1 cellular context compared by ENCODE assay signal in genomic region chr1:3624194-3625136, GRCh38.
TF ChIP-seq lines count a peak whose summit lies in the region.

TSS of gene TPRG1L (plus strand) at chr1:3625015. CDS start at chr1:3625073, 58 bp downstream.

TF ChIP-seq in HepG2, 621 proteins besides CTCF, POLR2A, EP300 and RAD21 (continued from another document and continues in another):
- TF ChIP-seq ZBTB33 (CRISPR knock-in tag; IDR thresholded peaks at IDR 0.05) (no peak), MEIS2 (CRISPR knock-in tag; IDR thresholded peaks at IDR 0.05) (peak; percentile 21; the same call in 1 of the 2 replicates), NFKB2 (CRISPR knock-in tag; IDR thresholded peaks at IDR 0.05; ENCODE audit: borderline replicate concordance) (peak; percentile 85; the same call in 1 of the 2 replicates), CREB1 (IDR thresholded peaks at IDR 0.05) (peak; percentile 85), CREB1 (CRISPR knock-in tag; IDR thresholded peaks at IDR 0.05) (peak; percentile 86), ZKSCAN5 (CRISPR knock-in tag; IDR thresholded peaks at IDR 0.05) (no peak), ZC3H4 (CRISPR knock-in tag; IDR thresholded peaks at IDR 0.05; ENCODE audit: borderline replicate concordance) (no peak), ZNF740 (CRISPR knock-in tag; IDR thresholded peaks at IDR 0.05) (no peak), ZNF777 (CRISPR knock-in tag; IDR thresholded peaks at IDR 0.05) (peak; percentile 37; the same call in 1 of the 2 replicates), ZMYM3 (CRISPR knock-in tag; IDR thresholded peaks at IDR 0.05) (no peak), GPN1 (CRISPR knock-in tag; IDR thresholded peaks at IDR 0.05; ENCODE audit: borderline replicate concordance) (no peak), ZFP82 (CRISPR knock-in tag; IDR thresholded peaks at IDR 0.05; ENCODE audit: borderline replicate concordance) (no peak), ZNF83 (CRISPR knock-in tag; IDR thresholded peaks at IDR 0.05; ENCODE audit: borderline replicate concordance) (no peak), SRSF4 (IDR thresholded peaks at IDR 0.05; ENCODE audit: low read depth, low read length, poor library complexity, severe bottlenecking) (no peak), NR2F6 (IDR thresholded peaks at IDR 0.05) (no peak), NR2F6 (CRISPR knock-in tag; IDR thresholded peaks at IDR 0.05) (0 out of 2 replicates have a peak, but pooled peaks have one; percentile 10), MZF1 (CRISPR knock-in tag; IDR thresholded peaks at IDR 0.05; ENCODE audit: borderline replicate concordance) (no peak), GFI1 (CRISPR knock-in tag; IDR thresholded peaks at IDR 0.05; ENCODE audit: borderline replicate concordance) (no peak), ZNF24 (IDR thresholded peaks at IDR 0.05) (no peak), LCORL (IDR thresholded peaks at IDR 0.05) (no peak), LCORL (CRISPR knock-in tag; IDR thresholded peaks at IDR 0.05) (0 out of 2 replicates have a peak, but pooled peaks have one; percentile 42), ZNF891 (CRISPR knock-in tag; IDR thresholded peaks at IDR 0.05) (peak; percentile 87), BRCA1 (CRISPR knock-in tag; IDR thresholded peaks at IDR 0.05) (0 out of 2 replicates have a peak, but pooled peaks have one; percentile 29), KLF12 (CRISPR knock-in tag; IDR thresholded peaks at IDR 0.05; ENCODE audit: borderline replicate concordance) (peak; percentile 86; the same call in 1 of the 2 replicates), ZNF275 (CRISPR knock-in tag; IDR thresholded peaks at IDR 0.05; ENCODE audit: borderline replicate concordance) (no peak), TEAD3 (CRISPR knock-in tag; optimal IDR thresholded peaks at IDR 0.05; ENCODE audit: borderline replicate concordance) (peak; percentile 35), ZNF274 (CRISPR knock-in tag; IDR thresholded peaks at IDR 0.05) (no peak), ZSCAN29 (CRISPR knock-in tag; conservative IDR thresholded peaks at IDR 0.05) (no peak), ZNF768 (CRISPR knock-in tag; IDR thresholded peaks at IDR 0.05) (no peak), CREM (IDR thresholded peaks at IDR 0.05) (peak; percentile 60), CREM (CRISPR knock-in tag; IDR thresholded peaks at IDR 0.05) (0 out of 2 replicates have a peak, but pooled peaks have one; percentile 18), CERS6 (CRISPR knock-in tag; IDR thresholded peaks at IDR 0.05) (0 out of 2 replicates have a peak, but pooled peaks have one; percentile 30), HOXA7 (CRISPR knock-in tag; IDR thresholded peaks at IDR 0.05) (no peak), PLRG1 (conservative IDR thresholded peaks at IDR 0.05) (no peak), SATB2 (CRISPR knock-in tag; IDR thresholded peaks at IDR 0.05) (no peak), NR2F2 (IDR thresholded peaks at IDR 0.05; ENCODE audit: borderline replicate concordance, low read depth) (no peak), FOXK2 (IDR thresholded peaks at IDR 0.05) (peak; percentile 80), FOXP1 (IDR thresholded peaks at IDR 0.05) (no peak), FOXP1 (CRISPR knock-in tag; IDR thresholded peaks at IDR 0.05) (peak; percentile 59), NKX3-1 (CRISPR knock-in tag; IDR thresholded peaks at IDR 0.05) (0 out of 2 replicates have a peak, but pooled peaks have one; percentile 44), ZNF652 (CRISPR knock-in tag; IDR thresholded peaks at IDR 0.05; ENCODE audit: borderline replicate concordance, low read depth) (no peak)
- TF ChIP-seq, protein P1, sequence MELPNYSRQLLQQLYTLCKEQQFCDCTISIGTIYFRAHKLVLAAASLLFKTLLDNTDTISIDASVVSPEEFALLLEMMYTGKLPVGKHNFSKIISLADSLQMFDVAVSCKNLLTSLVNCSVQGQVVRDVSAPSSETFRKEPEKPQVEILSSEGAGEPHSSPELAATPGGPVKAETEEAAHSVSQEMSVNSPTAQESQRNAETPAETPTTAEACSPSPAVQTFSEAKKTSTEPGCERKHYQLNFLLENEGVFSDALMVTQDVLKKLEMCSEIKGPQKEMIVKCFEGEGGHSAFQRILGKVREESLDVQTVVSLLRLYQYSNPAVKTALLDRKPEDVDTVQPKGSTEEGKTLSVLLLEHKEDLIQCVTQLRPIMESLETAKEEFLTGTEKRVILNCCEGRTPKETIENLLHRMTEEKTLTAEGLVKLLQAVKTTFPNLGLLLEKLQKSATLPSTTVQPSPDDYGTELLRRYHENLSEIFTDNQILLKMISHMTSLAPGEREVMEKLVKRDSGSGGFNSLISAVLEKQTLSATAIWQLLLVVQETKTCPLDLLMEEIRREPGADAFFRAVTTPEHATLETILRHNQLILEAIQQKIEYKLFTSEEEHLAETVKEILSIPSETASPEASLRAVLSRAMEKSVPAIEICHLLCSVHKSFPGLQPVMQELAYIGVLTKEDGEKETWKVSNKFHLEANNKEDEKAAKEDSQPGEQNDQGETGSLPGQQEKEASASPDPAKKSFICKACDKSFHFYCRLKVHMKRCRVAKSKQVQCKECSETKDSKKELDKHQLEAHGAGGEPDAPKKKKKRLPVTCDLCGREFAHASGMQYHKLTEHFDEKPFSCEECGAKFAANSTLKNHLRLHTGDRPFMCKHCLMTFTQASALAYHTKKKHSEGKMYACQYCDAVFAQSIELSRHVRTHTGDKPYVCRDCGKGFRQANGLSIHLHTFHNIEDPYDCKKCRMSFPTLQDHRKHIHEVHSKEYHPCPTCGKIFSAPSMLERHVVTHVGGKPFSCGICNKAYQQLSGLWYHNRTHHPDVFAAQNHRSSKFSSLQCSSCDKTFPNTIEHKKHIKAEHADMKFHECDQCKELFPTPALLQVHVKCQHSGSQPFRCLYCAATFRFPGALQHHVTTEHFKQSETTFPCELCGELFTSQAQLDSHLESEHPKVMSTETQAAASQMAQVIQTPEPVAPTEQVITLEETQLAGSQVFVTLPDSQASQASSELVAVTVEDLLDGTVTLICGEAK (IDR thresholded peaks at IDR 0.05) = peak; percentile 77
- TF ChIP-seq, protein P1 (CRISPR knock-in tag; IDR thresholded peaks at IDR 0.05) = peak; percentile 58; the same call in 1 of the 2 replicates
- TF ChIP-seq, protein P2, sequence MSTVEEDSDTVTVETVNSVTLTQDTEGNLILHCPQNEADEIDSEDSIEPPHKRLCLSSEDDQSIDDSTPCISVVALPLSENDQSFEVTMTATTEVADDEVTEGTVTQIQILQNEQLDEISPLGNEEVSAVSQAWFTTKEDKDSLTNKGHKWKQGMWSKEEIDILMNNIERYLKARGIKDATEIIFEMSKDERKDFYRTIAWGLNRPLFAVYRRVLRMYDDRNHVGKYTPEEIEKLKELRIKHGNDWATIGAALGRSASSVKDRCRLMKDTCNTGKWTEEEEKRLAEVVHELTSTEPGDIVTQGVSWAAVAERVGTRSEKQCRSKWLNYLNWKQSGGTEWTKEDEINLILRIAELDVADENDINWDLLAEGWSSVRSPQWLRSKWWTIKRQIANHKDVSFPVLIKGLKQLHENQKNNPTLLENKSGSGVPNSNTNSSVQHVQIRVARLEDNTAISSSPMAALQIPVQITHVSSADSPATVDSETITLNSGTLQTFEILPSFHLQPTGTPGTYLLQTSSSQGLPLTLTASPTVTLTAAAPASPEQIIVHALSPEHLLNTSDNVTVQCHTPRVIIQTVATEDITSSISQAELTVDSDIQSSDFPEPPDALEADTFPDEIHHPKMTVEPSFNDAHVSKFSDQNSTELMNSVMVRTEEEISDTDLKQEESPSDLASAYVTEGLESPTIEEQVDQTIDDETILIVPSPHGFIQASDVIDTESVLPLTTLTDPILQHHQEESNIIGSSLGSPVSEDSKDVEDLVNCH (CRISPR knock-in tag; IDR thresholded peaks at IDR 0.05) = no peak
- TF ChIP-seq, protein P3, sequence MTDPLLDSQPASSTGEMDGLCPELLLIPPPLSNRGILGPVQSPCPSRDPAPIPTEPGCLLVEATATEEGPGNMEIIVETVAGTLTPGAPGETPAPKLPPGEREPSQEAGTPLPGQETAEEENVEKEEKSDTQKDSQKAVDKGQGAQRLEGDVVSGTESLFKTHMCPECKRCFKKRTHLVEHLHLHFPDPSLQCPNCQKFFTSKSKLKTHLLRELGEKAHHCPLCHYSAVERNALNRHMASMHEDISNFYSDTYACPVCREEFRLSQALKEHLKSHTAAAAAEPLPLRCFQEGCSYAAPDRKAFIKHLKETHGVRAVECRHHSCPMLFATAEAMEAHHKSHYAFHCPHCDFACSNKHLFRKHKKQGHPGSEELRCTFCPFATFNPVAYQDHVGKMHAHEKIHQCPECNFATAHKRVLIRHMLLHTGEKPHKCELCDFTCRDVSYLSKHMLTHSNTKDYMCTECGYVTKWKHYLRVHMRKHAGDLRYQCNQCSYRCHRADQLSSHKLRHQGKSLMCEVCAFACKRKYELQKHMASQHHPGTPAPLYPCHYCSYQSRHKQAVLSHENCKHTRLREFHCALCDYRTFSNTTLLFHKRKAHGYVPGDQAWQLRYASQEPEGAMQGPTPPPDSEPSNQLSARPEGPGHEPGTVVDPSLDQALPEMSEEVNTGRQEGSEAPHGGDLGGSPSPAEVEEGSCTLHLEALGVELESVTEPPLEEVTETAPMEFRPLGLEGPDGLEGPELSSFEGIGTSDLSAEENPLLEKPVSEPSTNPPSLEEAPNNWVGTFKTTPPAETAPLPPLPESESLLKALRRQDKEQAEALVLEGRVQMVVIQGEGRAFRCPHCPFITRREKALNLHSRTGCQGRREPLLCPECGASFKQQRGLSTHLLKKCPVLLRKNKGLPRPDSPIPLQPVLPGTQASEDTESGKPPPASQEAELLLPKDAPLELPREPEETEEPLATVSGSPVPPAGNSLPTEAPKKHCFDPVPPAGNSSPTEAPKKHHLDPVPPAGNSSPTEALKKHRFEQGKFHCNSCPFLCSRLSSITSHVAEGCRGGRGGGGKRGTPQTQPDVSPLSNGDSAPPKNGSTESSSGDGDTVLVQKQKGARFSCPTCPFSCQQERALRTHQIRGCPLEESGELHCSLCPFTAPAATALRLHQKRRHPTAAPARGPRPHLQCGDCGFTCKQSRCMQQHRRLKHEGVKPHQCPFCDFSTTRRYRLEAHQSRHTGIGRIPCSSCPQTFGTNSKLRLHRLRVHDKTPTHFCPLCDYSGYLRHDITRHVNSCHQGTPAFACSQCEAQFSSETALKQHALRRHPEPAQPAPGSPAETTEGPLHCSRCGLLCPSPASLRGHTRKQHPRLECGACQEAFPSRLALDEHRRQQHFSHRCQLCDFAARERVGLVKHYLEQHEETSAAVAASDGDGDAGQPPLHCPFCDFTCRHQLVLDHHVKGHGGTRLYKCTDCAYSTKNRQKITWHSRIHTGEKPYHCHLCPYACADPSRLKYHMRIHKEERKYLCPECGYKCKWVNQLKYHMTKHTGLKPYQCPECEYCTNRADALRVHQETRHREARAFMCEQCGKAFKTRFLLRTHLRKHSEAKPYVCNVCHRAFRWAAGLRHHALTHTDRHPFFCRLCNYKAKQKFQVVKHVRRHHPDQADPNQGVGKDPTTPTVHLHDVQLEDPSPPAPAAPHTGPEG (CRISPR knock-in tag; IDR thresholded peaks at IDR 0.05) = no peak
